ENCODE assay signal across 9 cellular contexts in genomic region chr16:19179890-19180490, GRCh38. TPM values are rescaled to one million over a fixed set of nuclear protein-coding genes. Genes with fewer than 3 reads are reported as not detected.
DNase-seq lines count a peak whose midpoint lies in the region; ATAC-seq, FAIRE-seq and TF ChIP-seq lines count a peak whose summit lies in the region.
"Had no signal": no experiment of that assay in that cellular context is flagged by ENCODE, and none has a peak within 500 bp of the region (broad histone marks: within the 10 kb centered on the region; RNA-seq: fewer than 3 reads in every experiment).

No MANE protein-coding gene starts in this region.

- POLR2A ChIA-PET in endothelial cell of umbilical vein (lab: Charles Lee): no interaction called here

- no peak overlapping the region for H3K27ac Mint-ChIP-seq in type B pancreatic cell

- H3K27me3 Mint-ChIP-seq in type B pancreatic cell: no peaks in the 10 kb centered on the region

- H4K20me1 ChIP-seq in endothelial cell of umbilical vein (replicated peaks; ENCODE audit: control insufficient read depth, extremely low read depth, insufficient read depth, low read length): no peaks in the 10 kb centered on the region

- no peak overlapping the region for H2AFZ ChIP-seq in endothelial cell of umbilical vein (ENCODE audit: low read depth, low read length)

- no peaks in the 10 kb centered on the region for H3K9me3 ChIP-seq in endothelial cell of umbilical vein (replicated peaks; ENCODE audit: control insufficient read depth, insufficient read depth, low read length)
- H3K9me3 ChIP-seq: SJSA1 had no signal

- H3K79me2 ChIP-seq in endothelial cell of umbilical vein (ENCODE audit: control insufficient read depth, insufficient read depth, low read length): no peaks in the 10 kb centered on the region

- no peak overlapping the region for H3K4me3 Mint-ChIP-seq in type B pancreatic cell

- CTCF ChIA-PET in endothelial cell of umbilical vein (lab: Charles Lee): interaction anchor here (0.5 to 8.7 kb wide), 37 partner anchors 8 to 1206 kb away, joined by 3 to 244 read pairs (median 5); partner anchors contain the start of genes ITPRIPL2, SYT17, TMC7 and VPS35L

- dilution Hi-C loops in endothelial cell of umbilical vein (cut with MboI; ENCODE audit: extremely low pct_ligation_motif_present, low sequenced_read_pairs): no loop called here

- H3K9ac ChIP-seq in endothelial cell of umbilical vein (replicated peaks; ENCODE audit: extremely low read depth, insufficient read depth, low read length): no peak overlapping the region

- TF ChIP-seq CTCF in endothelial cell of umbilical vein (IDR thresholded peaks at IDR 0.05; ENCODE audit: extremely low read depth in 1 of 2, insufficient read depth in 1 of 2, low read depth in 1 of 2, low read length in 2 of 2): peak; percentile 73 to 87
- TF ChIP-seq CTCF in type B pancreatic cell (conservative IDR thresholded peaks at IDR 0.05): peak; percentile 83

- H3K9me3 Mint-ChIP-seq in type B pancreatic cell: no peaks in the 10 kb centered on the region

- FAIRE-seq in endothelial cell of umbilical vein (lab: Jason Lieb, UNC): peak; percentile 12

- H3K4me1 Mint-ChIP-seq in type B pancreatic cell (ENCODE audit: unreplicated experiment): peaks cover 4% of the 10 kb centered on the region

- no peak for ATAC-seq in HG02571 (IDR thresholded peaks at IDR 0.05; ENCODE audit: unreplicated experiment)

- no peak overlapping the region for H3K4me2 ChIP-seq in endothelial cell of umbilical vein (ENCODE audit: insufficient read depth, low read length)

- H3K27ac ChIP-seq in endothelial cell of umbilical vein (ENCODE audit: insufficient read depth, low read depth, low read length): no peak overlapping the region
- H3K27ac ChIP-seq: SJSA1 had no signal

- DNase-seq in Daoy (ENCODE audit: low read depth) (peak; percentile 53), HT1080 (ENCODE audit: low read depth) (peak; percentile 44), T-helper 9 cell (peak; percentile 4), endothelial cell of umbilical vein (ENCODE audit: low read depth, low spot score) (peak; percentile 63), mucosa of gallbladder (ENCODE audit: low spot score) (peak; percentile 39), type B pancreatic cell (ENCODE audit: extremely low spot score, unreplicated experiment) (no peak), NCI-H1105 (lab: John Stamatoyannopoulos, UW) (no peak)

- no peaks in the 10 kb centered on the region for H3K36me3 ChIP-seq in endothelial cell of umbilical vein (ENCODE audit: control insufficient read depth in 2 of 2, extremely low read depth in 1 of 2, insufficient read depth in 2 of 2, low read length in 2 of 2)
- H3K36me3 ChIP-seq: SJSA1 had no signal

- H3K4me3 ChIP-seq in endothelial cell of umbilical vein (replicated peaks in 1 of 3; ENCODE audit: insufficient read depth in 1 of 3, low read depth in 1 of 3, low read length in 3 of 3): no peak overlapping the region
- H3K4me3 ChIP-seq: SJSA1 had no signal

- H3K4me1 ChIP-seq in endothelial cell of umbilical vein (ENCODE audit: control insufficient read depth, extremely low read depth, insufficient read depth, low read length): peaks cover 3% of the 10 kb centered on the region

- BruUV-seq in endothelial cell of umbilical vein (replicated peaks; lab: Mats Ljungman, UMichigan): no TSS peak

- peaks cover 0 to 6% of the 10 kb centered on the region in 2 experiments for H3K27me3 ChIP-seq in endothelial cell of umbilical vein (ENCODE audit: control insufficient read depth in 2 of 2, insufficient read depth in 2 of 2, low read length in 2 of 2)
- H3K27me3 ChIP-seq: SJSA1 had no signal

- no peaks in the 10 kb centered on the region for H3K9me1 ChIP-seq in endothelial cell of umbilical vein (replicated peaks; ENCODE audit: control insufficient read depth, extremely low read depth, insufficient read depth, low read length)

- TF ChIP-seq POLR2A in endothelial cell of umbilical vein (IDR thresholded peaks at IDR 0.05; ENCODE audit: low read depth, low read length): no peak

- intact Hi-C loops in endothelial cell of umbilical vein (cut with micrococcal nuclease): loop anchor here (1.0 to 5.0 kb wide), 4 partner anchors 13 to 198 kb away; partner anchors contain the start of genes ITPRIPL2 and TMC7

- peaks cover 3% of the 10 kb centered on the region for H3K36me3 Mint-ChIP-seq in type B pancreatic cell

TF ChIP-seq in endothelial cell of umbilical vein, 7 proteins besides CTCF, POLR2A, EP300 and RAD21:
- TF ChIP-seq EZH2 (IDR thresholded peaks at IDR 0.05; ENCODE audit: borderline replicate concordance, low read depth, low read length, severe bottlenecking) (no peak), GATA2 (IDR thresholded peaks at IDR 0.05; ENCODE audit: insufficient read depth, insufficient read length, low read depth, low read length) (no peak), FOS (IDR thresholded peaks at IDR 0.05; ENCODE audit: borderline replicate concordance, insufficient read depth, low read length) (no peak), MYC (IDR thresholded peaks at IDR 0.05; ENCODE audit: low read depth, low read length) (no peak), JUN (IDR thresholded peaks at IDR 0.05; ENCODE audit: borderline replicate concordance, insufficient read depth, insufficient read length, low read depth) (no peak), POLR2AphosphoS5 (IDR thresholded peaks at IDR 0.05; ENCODE audit: insufficient read depth, low read depth, low read length) (no peak), MAX (IDR thresholded peaks at IDR 0.05; ENCODE audit: insufficient read depth, insufficient read length) (no peak)
TF ChIP-seq in endothelial cell of umbilical vein: peak in this region for 0.

RNA-seq across cellular contexts. Expression of gene SYT17, which starts 11.9 kb away (rescaled TPM):
- 0.83 and 3.8 TPM in 2 replicates for total RNA-seq in Daoy (2014; rRNA removed; shearing (Covaris generic))
- total RNA-seq in HT1080 (2014; rRNA removed; shearing (Covaris generic)): 1.0 and 1.4 TPM in 2 replicates
- polyA plus RNA-seq in HT1080 (2015; cell fraction: cytosol; rRNA removed): 0.06 and 0.13 TPM in 2 replicates
- 0.14 and 0.27 TPM in 2 replicates for polyA plus RNA-seq in HT1080 (2015; cell fraction: nucleus; rRNA removed)
- total RNA-seq in endothelial cell of umbilical vein: 1.8 and 1.9 TPM in 2 replicates
- polyA plus RNA-seq in endothelial cell of umbilical vein: 2.8 and 4.2 TPM in 2 replicates
- polyA plus RNA-seq in endothelial cell of umbilical vein (2011; cell fraction: cytosol; rRNA removed): 1.1 and 1.2 TPM in 2 replicates
- polyA plus RNA-seq in endothelial cell of umbilical vein (2011; cell fraction: nucleus; rRNA removed): 3.4 and 4.0 TPM in 2 replicates
- polyA plus RNA-seq in endothelial cell of umbilical vein (2012): 0.62 and 0.93 TPM in 2 replicates
- polyA minus RNA-seq in endothelial cell of umbilical vein: 3.9 and 4.9 TPM in 2 replicates
- not detected for polyA minus RNA-seq in endothelial cell of umbilical vein (2011; cell fraction: cytosol; rRNA and poly(A)+ RNA removed)
- 2.8 and 2.9 TPM in 2 replicates for polyA minus RNA-seq in endothelial cell of umbilical vein (2011; cell fraction: nucleus; rRNA and poly(A)+ RNA removed)
- 4.0 TPM for total RNA-seq in mucosa of gallbladder
- total RNA-seq in type B pancreatic cell (ENCODE audit: low replicate concordance): 10.7 and 24.8 TPM in 2 replicates

Comparison
In these comparisons a context has a peak if more than half of its experiments do, and no peak if none do; other contexts are left out.
1. DNase-seq: peak in Daoy (single experiment), HT1080 (single experiment), T-helper 9 cell (single experiment), endothelial cell of umbilical vein (single experiment) and mucosa of gallbladder (single experiment); none in type B pancreatic cell (single experiment) and NCI-H1105 (single experiment).